ENCODE assay signal across 8 cellular contexts in the genomic region with DNA sequence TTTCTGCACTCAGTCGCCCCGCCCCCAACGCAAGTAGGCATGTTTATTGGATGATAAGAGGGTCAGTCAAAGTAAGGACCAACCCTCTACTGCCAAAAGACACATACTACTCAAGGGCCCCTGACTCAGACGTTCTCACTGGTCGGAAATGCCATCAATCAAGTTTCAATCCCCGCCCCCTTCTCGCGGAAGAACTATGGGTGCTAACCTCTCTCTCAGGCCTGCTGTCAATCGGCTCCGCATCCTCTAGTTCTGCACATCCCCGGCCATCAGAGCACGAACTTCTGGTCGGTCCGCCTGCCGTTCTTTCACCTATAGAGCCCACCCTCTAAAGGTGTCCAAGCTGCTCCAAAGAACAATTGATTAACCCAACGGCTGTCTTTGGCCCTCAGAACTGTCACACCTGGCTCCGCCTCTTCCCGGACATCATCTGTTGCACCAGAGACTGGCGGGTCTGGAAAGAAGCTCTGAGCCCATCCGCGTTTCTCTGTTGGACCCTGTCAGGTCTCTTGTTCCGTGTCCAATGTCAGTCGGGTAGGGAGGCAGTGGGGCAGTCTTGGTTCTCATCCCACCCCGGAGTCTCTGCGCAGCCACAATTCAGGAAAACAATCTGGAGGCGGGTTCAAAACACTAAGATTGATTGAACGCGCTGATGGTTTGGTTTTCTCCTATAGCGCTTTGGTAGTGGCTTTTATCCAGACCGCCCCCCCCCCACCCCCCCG. TPM values are rescaled to one million over a fixed set of nuclear protein-coding genes. Genes with fewer than 3 reads are reported as not detected.
A peak's percentile ranks its signal among the peaks of the same experiment; 100 is the strongest.
DNase-seq lines count a peak whose midpoint lies in the region; ATAC-seq and TF ChIP-seq lines count a peak whose summit lies in the region.

No MANE protein-coding gene starts in this region.

- H3K4me1 Mint-ChIP-seq in endothelial cell (ENCODE audit: unreplicated experiment) (no peaks in the 10 kb centered on the region), mesothelial cell of epicardium (no peaks in the 10 kb centered on the region)

- H3K36me3 Mint-ChIP-seq in endothelial cell (ENCODE audit: low read depth, unreplicated experiment), result no peaks in the 10 kb centered on the region
- no peaks in the 10 kb centered on the region for H3K36me3 Mint-ChIP-seq in mesothelial cell of epicardium

- H3K27me3 Mint-ChIP-seq in endothelial cell (ENCODE audit: unreplicated experiment) (no peaks in the 10 kb centered on the region), mesothelial cell of epicardium (ENCODE audit: low read depth) (no peaks in the 10 kb centered on the region)

- H3K9me3 Mint-ChIP-seq in endothelial cell (ENCODE audit: unreplicated experiment) (no peaks in the 10 kb centered on the region), mesothelial cell of epicardium (peaks cover 16% of the 10 kb centered on the region)

- DNase-seq in Caki2 (ENCODE audit: low read depth) (peak; percentile 95), HUDEP-2 (lab: John Stamatoyannopoulos, UW; ENCODE audit: unreplicated experiment in 76 of 76) (peak in 75 of 76 experiments; percentile 41 to 92 (median 76)), NOMO-1 treated with dmso at 0.1 percent for 144 hours (lab: John Stamatoyannopoulos, UW; ENCODE audit: unreplicated experiment) (peak; percentile 84), endothelial cell (ENCODE audit: low spot score) (peak; percentile 79), mesothelial cell of epicardium (ENCODE audit: low spot score in 2 of 2, unreplicated experiment in 2 of 2) (peak; percentile 71 to 91)
- DNase-seq in activated CD8-positive, alpha-beta memory T cell treated with anti-CD3 and anti-CD28 coated beads, Interleukin-2, amount 50 U/mL, for 24 hours (ENCODE audit: extremely low read depth), result peak; percentile 69
- peak; percentile 67 to 72 for DNase-seq in stimulated activated CD8-positive, alpha-beta memory T cell treated with anti-CD3 and anti-CD28 coated beads, Interleukin-15, amount 100 ng/mL, for 4 hours (ENCODE audit: low read depth in 2 of 2)

- in situ Hi-C loops in Caki2 (cut with HindIII; ENCODE audit: low pct_unique_long_range_greater_than_20kb, low sequenced_read_pairs), result no loop called here

- ATAC-seq in GM21390 (IDR thresholded peaks at IDR 0.05; ENCODE audit: unreplicated experiment), result peak; percentile 97

- H3K4me3 Mint-ChIP-seq in endothelial cell (ENCODE audit: unreplicated experiment), result peak overlapping the region; percentile 96
- H3K4me3 Mint-ChIP-seq in mesothelial cell of epicardium, result peak overlapping the region; percentile 98

- no peak for TF ChIP-seq CTCF in endothelial cell (IDR thresholded peaks at IDR 0.05; ENCODE audit: unreplicated experiment)
- TF ChIP-seq CTCF in mesothelial cell of epicardium (IDR thresholded peaks at IDR 0.05; ENCODE audit: unreplicated experiment), result no peak

- peak overlapping the region; percentile 83 for H3K27ac Mint-ChIP-seq in endothelial cell (ENCODE audit: unreplicated experiment)
- H3K27ac Mint-ChIP-seq in mesothelial cell of epicardium, result peak overlapping the region; percentile 94

RNA-seq across cellular contexts. Expression of a gene that starts 15.2 kb away (rescaled TPM):
- 92.9 and 154 TPM in 2 replicates for total RNA-seq in Caki2 (2014; rRNA removed; shearing (Covaris generic); ENCODE audit: low replicate concordance)
- total RNA-seq in endothelial cell (ENCODE audit: unreplicated experiment), result 81.5 TPM
- 82.9 to 85.7 TPM (median 83.9 TPM) in 3 replicates for total RNA-seq in mesothelial cell of epicardium

RNA-seq across cellular contexts. Expression of a gene that starts 15.7 kb away (rescaled TPM):
- total RNA-seq in Caki2 (2014; rRNA removed; shearing (Covaris generic); ENCODE audit: low replicate concordance), result 27.4 and 38.0 TPM in 2 replicates
- 42.1 TPM for total RNA-seq in endothelial cell (ENCODE audit: unreplicated experiment)
- total RNA-seq in mesothelial cell of epicardium, result 56.7 to 61.4 TPM (median 58.7 TPM) in 3 replicates

RNA-seq across cellular contexts. Expression of a gene that starts 51.1 kb away (rescaled TPM):
- not detected in 2 replicates for total RNA-seq in Caki2 (2014; rRNA removed; shearing (Covaris generic); ENCODE audit: low replicate concordance)
- total RNA-seq in endothelial cell (ENCODE audit: unreplicated experiment) (0.54 TPM), mesothelial cell of epicardium (0.61 to 1.2 TPM (median 1.2 TPM) in 3 replicates)

Comparison
In these comparisons a context has a peak if more than half of its experiments do, and no peak if none do; other contexts are left out.
1. Peak in every context shown above with its lines: DNase-seq and ATAC-seq.